Comparison of ENCODE assay signal across 10 cellular contexts in genomic region chr16:55479560-55480197, GRCh38. TPM values are rescaled to one million over a fixed set of nuclear protein-coding genes. Genes with fewer than 3 reads are reported as not detected.
DNase-seq lines count a peak whose midpoint lies in the region; ATAC-seq and TF ChIP-seq lines count a peak whose summit lies in the region.
"Had no signal": no experiment of that assay in that cellular context is flagged by ENCODE, and none has a peak within 500 bp of the region (broad histone marks: within the 10 kb centered on the region; RNA-seq: fewer than 3 reads in every experiment).

No MANE protein-coding gene starts in this region.

- DNase-seq in HFF-Myc (ENCODE audit: extremely low read depth, low read depth) (no peak), ascending aorta (ENCODE audit: low spot score in 2 of 2) (no peak), NCI-H2196 treated with DMSO at 0.1 percent for 48 hours (lab: John Stamatoyannopoulos, UW; ENCODE audit: unreplicated experiment) (no peak), GM13977 (ENCODE audit: low spot score) (no peak)
- no peak for DNase-seq in activated T-cell treated with anti-CD3 and anti-CD28 coated beads, Interleukin-2, amount 50 U/mL, for 1 hour
- DNase-seq: activated CD8-positive, alpha-beta memory T cell treated with anti-CD3 and anti-CD28 coated beads, Interleukin-2, amount 50 U/mL, for 4 hours; stimulated activated CD4-positive, alpha-beta T cell treated with anti-CD3 and anti-CD28 coated beads, Interleukin-12 subunit alpha, Interleukin-12 subunit beta, amount 100 ng/mL, for 4 hours had no signal

- H3K9ac ChIP-seq in skeletal muscle satellite cell (ENCODE audit: low read depth, low read length): peak overlapping the region; percentile 92

- intact Hi-C loops in ascending aorta (cut with DNase I): loop anchor here (2.0 kb wide), 1 partner anchor 29 kb away; the partner anchor contains the start of gene LPCAT2

- peak overlapping the region; percentile 99 for H3K4me2 ChIP-seq in skeletal muscle satellite cell (ENCODE audit: low read length)

- H3K4me1 ChIP-seq in ascending aorta (peaks cover 0 to 8% of the 10 kb centered on the region in 2 donors), skeletal muscle satellite cell (ENCODE audit: control insufficient read depth, insufficient read depth, low read length) (peaks cover 62% of the 10 kb centered on the region)

- peaks cover 21% of the 10 kb centered on the region in 2 donors for H3K36me3 ChIP-seq in ascending aorta
- peaks cover 25% of the 10 kb centered on the region for H3K36me3 ChIP-seq in skeletal muscle satellite cell (ENCODE audit: insufficient read depth, low read length)

- H3K9me3 ChIP-seq in ascending aorta: no peaks in the 10 kb centered on the region
- H3K9me3 ChIP-seq in iPS-18c (ENCODE audit: control insufficient read depth, insufficient read depth, low read length): no peaks in the 10 kb centered on the region
- H3K9me3 ChIP-seq in skeletal muscle satellite cell (replicated peaks; ENCODE audit: low read length): no peaks in the 10 kb centered on the region

- H3K4me3 ChIP-seq in HFF-Myc (replicated peaks; ENCODE audit: low read depth, low read length) (peak overlapping the region; percentile 90), ascending aorta (peak overlapping the region; percentile 83 to 84), iPS-18c (ENCODE audit: insufficient read depth, low read depth, low read length) (peak overlapping the region; percentile 62), skeletal muscle satellite cell (ENCODE audit: low read length) (peak overlapping the region; percentile 91)

- no peak for ATAC-seq in HG03159 (IDR thresholded peaks at IDR 0.05; ENCODE audit: unreplicated experiment)

- TF ChIP-seq CTCF in HFF-Myc (IDR thresholded peaks at IDR 0.05; ENCODE audit: low read depth, low read length, missing control alignments) (no peak), ascending aorta (IDR thresholded peaks at IDR 0.05) (no peak), GM13977 (IDR thresholded peaks at IDR 0.05; ENCODE audit: extremely low read depth, insufficient read depth, missing control alignments) (no peak)

- H3K27ac ChIP-seq in ascending aorta: peak overlapping the region; percentile 74 to 90

- H3K27me3 ChIP-seq in ascending aorta: no peaks in the 10 kb centered on the region
- H3K27me3 ChIP-seq in skeletal muscle satellite cell (ENCODE audit: control insufficient read depth, insufficient read depth, low read length): no peaks in the 10 kb centered on the region

- in situ Hi-C loops in GM13977 (cut with MboI; ENCODE audit: low pct_unique_long_range_greater_than_20kb, low sequenced_read_pairs, unreplicated experiment): no loop called here

RNA-seq across cellular contexts. Expression of gene MMP2, which starts 0.7 kb away (rescaled TPM):
- 325 TPM for total RNA-seq in ascending aorta
- 377 and 392 TPM in 2 replicates for total RNA-seq in skeletal muscle satellite cell (2012; rRNA removed)

RNA-seq across cellular contexts. Expression of gene LPCAT2, which starts 29.2 kb away (rescaled TPM):
- 44.2 TPM for total RNA-seq in ascending aorta
- 6.6 and 8.6 TPM in 2 replicates for total RNA-seq in skeletal muscle satellite cell (2012; rRNA removed)
